ENCODE assay signal across 1 cellular context in genomic region chr2:42048318-42049251, GRCh38.
A peak's percentile ranks its signal among the peaks of the same experiment; 100 is the strongest.
TF ChIP-seq lines count a peak whose summit lies in the region.

No MANE protein-coding gene starts in this region.

TF ChIP-seq in HepG2, 621 proteins besides CTCF, POLR2A, EP300 and RAD21 (continued from another document):
- TF ChIP-seq ZBTB4 (CRISPR knock-in tag; IDR thresholded peaks at IDR 0.05; ENCODE audit: borderline replicate concordance) (0 out of 2 replicates have a peak, but pooled peaks have one; percentile 41), TEAD3 (CRISPR knock-in tag; optimal IDR thresholded peaks at IDR 0.05; ENCODE audit: borderline replicate concordance) (no peak), NFKB2 (CRISPR knock-in tag; IDR thresholded peaks at IDR 0.05; ENCODE audit: borderline replicate concordance) (peak; percentile 56; the same call in 1 of the 2 replicates), ZNF138 (CRISPR knock-in tag; IDR thresholded peaks at IDR 0.05; ENCODE audit: low read depth) (no peak), CSRNP1 (CRISPR knock-in tag; IDR thresholded peaks at IDR 0.05) (0 out of 2 replicates have a peak, but pooled peaks have one; percentile 13), IRF9 (CRISPR knock-in tag; IDR thresholded peaks at IDR 0.05; ENCODE audit: borderline replicate concordance) (peak; percentile 16; the same call in 1 of the 2 replicates), ZNF160 (CRISPR knock-in tag; IDR thresholded peaks at IDR 0.05) (0 out of 2 replicates have a peak, but pooled peaks have one; percentile 21), ZBTB34 (CRISPR knock-in tag; IDR thresholded peaks at IDR 0.05) (no peak), ZNF230 (CRISPR knock-in tag; IDR thresholded peaks at IDR 0.05) (no peak), ATF2 (CRISPR knock-in tag; IDR thresholded peaks at IDR 0.05) (0 out of 2 replicates have a peak, but pooled peaks have one; percentile 20), ZBED4 (CRISPR knock-in tag; IDR thresholded peaks at IDR 0.05; ENCODE audit: borderline replicate concordance) (no peak), PTBP1 (IDR thresholded peaks at IDR 0.05; ENCODE audit: low read depth, low read length, poor library complexity, severe bottlenecking) (no peak), ZNF572 (CRISPR knock-in tag; IDR thresholded peaks at IDR 0.05) (no peak), ATAD3A (CRISPR knock-in tag; IDR thresholded peaks at IDR 0.05) (no peak), ZNF136 (CRISPR knock-in tag; IDR thresholded peaks at IDR 0.05; ENCODE audit: low read depth) (no peak), ELF4 (CRISPR knock-in tag; IDR thresholded peaks at IDR 0.05; ENCODE audit: borderline replicate concordance) (no peak), SAP130 (CRISPR knock-in tag; IDR thresholded peaks at IDR 0.05; ENCODE audit: low read depth) (peak; percentile 29; the same call in 1 of the 2 replicates), KAT8 (CRISPR knock-in tag; IDR thresholded peaks at IDR 0.05) (no peak), ZBTB43 (CRISPR knock-in tag; conservative IDR thresholded peaks at IDR 0.05) (no peak), ZNF724P (CRISPR knock-in tag; IDR thresholded peaks at IDR 0.05; ENCODE audit: borderline replicate concordance) (no peak; the same call in 1 of the 2 replicates), ZFAT (CRISPR knock-in tag; conservative IDR thresholded peaks at IDR 0.05) (no peak), ATF1 (CRISPR knock-in tag; IDR thresholded peaks at IDR 0.05) (no peak), POLR2AphosphoS5 (IDR thresholded peaks at IDR 0.05; ENCODE audit: low read depth, low read length) (no peak), MIER3 (CRISPR knock-in tag; IDR thresholded peaks at IDR 0.05; ENCODE audit: borderline replicate concordance) (no peak), ZNF652 (CRISPR knock-in tag; IDR thresholded peaks at IDR 0.05; ENCODE audit: borderline replicate concordance, low read depth) (no peak), HCFC1 (IDR thresholded peaks at IDR 0.05; ENCODE audit: low read depth, low read length) (no peak), CSRNP2 (CRISPR knock-in tag; conservative IDR thresholded peaks at IDR 0.05; ENCODE audit: low read depth) (no peak), DMTF1 (CRISPR knock-in tag; IDR thresholded peaks at IDR 0.05) (no peak), ZNF564 (CRISPR knock-in tag; IDR thresholded peaks at IDR 0.05) (no peak), KLF16 (CRISPR knock-in tag; IDR thresholded peaks at IDR 0.05) (0 out of 4 replicates have a peak, but pooled peaks of 1 of the 2 experiments have one; percentile 27), ZNF709 (CRISPR knock-in tag; IDR thresholded peaks at IDR 0.05) (no peak; the same call in 1 of the 2 replicates), ATF5 (CRISPR knock-in tag; IDR thresholded peaks at IDR 0.05; ENCODE audit: low read depth) (no peak), PBX3 (CRISPR knock-in tag; IDR thresholded peaks at IDR 0.05; ENCODE audit: borderline replicate concordance) (no peak), ZNF773 (CRISPR knock-in tag; IDR thresholded peaks at IDR 0.05; ENCODE audit: borderline replicate concordance) (no peak), ZIK1 (CRISPR knock-in tag; IDR thresholded peaks at IDR 0.05; ENCODE audit: borderline replicate concordance, low read depth) (0 out of 2 replicates have a peak, but pooled peaks have one; percentile 21), ZNF124 (CRISPR knock-in tag; IDR thresholded peaks at IDR 0.05) (no peak)
